ENCODE assay signal across 9 cellular contexts in the genomic region with DNA sequence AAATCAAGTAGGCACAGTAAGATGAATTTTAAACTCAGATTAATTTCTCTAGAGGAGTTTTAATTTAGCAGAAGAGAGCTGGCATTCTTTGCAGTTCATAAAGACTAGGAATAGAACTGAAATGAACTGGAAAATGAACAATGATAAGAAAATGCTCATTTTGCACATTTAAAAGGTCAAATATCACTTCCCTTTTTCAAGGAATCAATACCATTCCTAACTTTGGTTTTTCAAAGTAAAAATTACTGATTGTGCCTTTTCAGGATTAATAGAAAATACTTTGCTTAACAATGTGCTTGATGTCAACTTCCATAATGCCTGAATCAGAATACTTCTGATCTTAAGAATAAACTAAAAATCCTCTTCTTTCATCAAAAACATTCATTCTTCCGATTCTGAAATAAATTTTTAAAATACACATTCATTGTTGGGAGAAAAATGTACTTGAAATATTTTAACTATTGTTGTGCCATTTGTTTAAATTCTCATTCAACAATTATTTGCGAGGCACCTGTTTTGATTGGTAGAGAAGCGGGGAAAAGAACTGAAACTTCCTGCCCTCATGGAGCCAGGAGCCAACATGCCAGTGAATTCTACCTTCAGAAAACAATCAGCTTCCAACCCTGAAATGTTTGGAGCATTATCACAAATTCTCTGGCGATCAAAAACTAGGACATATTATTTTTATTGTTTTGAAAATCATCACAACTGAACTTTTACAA. TPM values are rescaled to one million over a fixed set of nuclear protein-coding genes. Genes with fewer than 3 reads are reported as not detected.
DNase-seq lines count a peak whose midpoint lies in the region; TF ChIP-seq lines count a peak whose summit lies in the region.
"Had no signal": no experiment of that assay in that cellular context is flagged by ENCODE, and none has a peak within 500 bp of the region (broad histone marks: within the 10 kb centered on the region; RNA-seq: fewer than 3 reads in every experiment).

No MANE protein-coding gene starts in this region.

- no peaks in the 10 kb centered on the region for H3K9me2 ChIP-seq in OCI-LY1 (ENCODE audit: low read depth, low read length)

- H4K20me1 ChIP-seq in OCI-LY1 (ENCODE audit: insufficient read depth, low read length): peaks cover 6% of the 10 kb centered on the region; the same call in 1 of the 2 replicates

- TF ChIP-seq POLR2A in esophagus squamous epithelium (IDR thresholded peaks at IDR 0.05) (no peak), prostate gland (IDR thresholded peaks at IDR 0.05) (no peak)

- no peak overlapping the region for H2AFZ ChIP-seq in OCI-LY1 (ENCODE audit: low read length)

- H3F3A ChIP-seq in OCI-LY1 (ENCODE audit: insufficient read depth, low read length): no peaks in the 10 kb centered on the region

- intact Hi-C loops in esophagus squamous epithelium (cut with DNase I): no loop called here
- intact Hi-C loops in prostate gland (cut with DNase I): loop anchor here (2.0 kb wide), 1 partner anchor 69 kb away; no protein-coding TSS in a partner anchor

- H3K27ac ChIP-seq in OCI-LY1 (ENCODE audit: low read depth, low read length, poor library complexity, severe bottlenecking): no peak overlapping the region
- H3K27ac ChIP-seq in esophagus squamous epithelium: no peak overlapping the region
- H3K27ac ChIP-seq in prostate gland: no peak overlapping the region

- H3K27me3 ChIP-seq in OCI-LY1 (ENCODE audit: insufficient read depth, low read length) (no peaks in the 10 kb centered on the region), esophagus squamous epithelium (no peaks in the 10 kb centered on the region), prostate gland (replicated peaks; ENCODE audit: insufficient read depth) (no peaks in the 10 kb centered on the region)

- no peaks in the 10 kb centered on the region for H3K9me3 ChIP-seq in ES-I3 (ENCODE audit: control insufficient read depth, insufficient read depth, low read length)
- no peaks in the 10 kb centered on the region for H3K9me3 ChIP-seq in OCI-LY1 (ENCODE audit: low read length)
- H3K9me3 ChIP-seq in esophagus squamous epithelium: no peaks in the 10 kb centered on the region
- no peaks in the 10 kb centered on the region for H3K9me3 ChIP-seq in prostate gland

- H3K79me2 ChIP-seq in OCI-LY1 (ENCODE audit: insufficient read depth, low read length): peaks cover 70% of the 10 kb centered on the region

- H3K36me3 ChIP-seq in ES-I3 (ENCODE audit: insufficient read depth, low read length): no peaks in the 10 kb centered on the region
- H3K36me3 ChIP-seq in OCI-LY1 (ENCODE audit: insufficient read depth, low read length): peaks cover 39% of the 10 kb centered on the region
- no peaks in the 10 kb centered on the region for H3K36me3 ChIP-seq in esophagus squamous epithelium
- H3K36me3 ChIP-seq in prostate gland: no peaks in the 10 kb centered on the region

- DNase-seq in esophagus squamous epithelium (lab: John Stamatoyannopoulos, UW) (no peak), retinal pigment epithelial cell (ENCODE audit: low read depth) (no peak), HT-29 (ENCODE audit: low spot score) (no peak), prostate gland (ENCODE audit: low spot score) (no peak), NCI-H524 (lab: John Stamatoyannopoulos, UW) (no peak), NCI-H526 treated with DMSO at 0.1 percent for 48 hours (lab: John Stamatoyannopoulos, UW) (no peak)
- DNase-seq: activated T-cell treated with anti-CD3 and anti-CD28 coated beads, Interleukin-2, amount 50 U/mL, for 48 hours had no signal

- no peak for TF ChIP-seq CTCF in OCI-LY1 (IDR thresholded peaks at IDR 0.05; ENCODE audit: low read length)
- TF ChIP-seq CTCF in esophagus squamous epithelium (IDR thresholded peaks at IDR 0.05): no peak
- no peak for TF ChIP-seq CTCF in retinal pigment epithelial cell (conservative IDR thresholded peaks at IDR 0.05; ENCODE audit: low read depth, low read length)
- TF ChIP-seq CTCF in prostate gland (IDR thresholded peaks at IDR 0.05): no peak

- H3K4me3 ChIP-seq in OCI-LY1 (ENCODE audit: low read depth, low read length, poor library complexity, severe bottlenecking): peak overlapping the region; percentile 100
- peak overlapping the region in 3 of 4 donors; percentile 71 to 80 (median 79) for H3K4me3 ChIP-seq in esophagus squamous epithelium
- peak overlapping the region; percentile 95 for H3K4me3 ChIP-seq in retinal pigment epithelial cell (ENCODE audit: low read length)
- no peak overlapping the region for H3K4me3 ChIP-seq in prostate gland

- peak overlapping the region; percentile 98 for H3K4me2 ChIP-seq in OCI-LY1 (ENCODE audit: low read length)

- WGBS in esophagus squamous epithelium, 2 donors: 34% methylated on average over 4 of the region's 4 CpGs
- WGBS in prostate gland: 51% methylated on average over 4 of the region's 4 CpGs

- peak overlapping the region; percentile 97; the same call in 1 of the 2 replicates for H3K9ac ChIP-seq in ES-I3 (ENCODE audit: low read depth, low read length)
- peak overlapping the region; percentile 100 for H3K9ac ChIP-seq in OCI-LY1 (ENCODE audit: low read length)

- H3K4me1 ChIP-seq in ES-I3 (ENCODE audit: insufficient read depth, low read length) (peaks cover 28% of the 10 kb centered on the region), OCI-LY1 (ENCODE audit: insufficient read depth, low read length, severe bottlenecking) (peaks cover 48% of the 10 kb centered on the region), esophagus squamous epithelium (peaks cover 10 to 75% (median 34%) of the 10 kb centered on the region in 3 donors), prostate gland (replicated peaks) (no peaks in the 10 kb centered on the region)

RNA-seq across cellular contexts. Expression of a gene that starts 2.1 kb away (rescaled TPM):
- 10 to 100 TPM in 3 of 4 donors, 1 to 10 TPM in 1; 8.3 to 18.1 (median 15.0) TPM for total RNA-seq in esophagus squamous epithelium
- 7.6 and 7.9 TPM in 2 replicates for total RNA-seq in HT-29 (2014; rRNA removed; shearing (Covaris generic))
- total RNA-seq in prostate gland: 10 to 100 TPM; 12.6 to 29.5 TPM

Comparison
In these comparisons a context has a peak if more than half of its experiments do, and no peak if none do; other contexts are left out.
1. H3K4me3 ChIP-seq: peak in OCI-LY1 (single experiment), esophagus squamous epithelium (3 of 4) and retinal pigment epithelial cell (single experiment); none in prostate gland (0 of 2).